ENCODE assay signal across 1 cellular context in the genomic region with DNA sequence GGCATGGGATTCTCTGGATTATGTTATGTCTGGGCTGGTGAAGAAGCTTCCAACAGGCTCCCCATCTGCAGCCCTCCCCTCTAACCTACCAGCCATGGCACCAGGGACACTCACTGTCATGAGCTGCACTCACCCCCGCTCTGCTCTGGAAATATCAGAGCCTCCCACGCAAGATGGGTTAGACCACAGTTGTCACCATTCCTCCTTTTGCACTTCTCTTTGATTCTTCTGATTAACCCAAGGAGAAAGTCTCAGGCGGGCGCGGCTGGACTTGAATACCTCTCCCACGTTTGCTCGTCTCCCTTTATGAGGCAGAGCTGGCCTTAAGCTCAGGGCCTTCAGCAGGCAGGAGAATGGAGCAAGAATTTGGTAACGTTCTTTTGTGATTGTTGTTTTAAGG.
TF ChIP-seq lines count a peak whose summit lies in the region.

No MANE protein-coding gene starts in this region.

TF ChIP-seq in SK-N-SH treated with all-trans-retinoic acid at 6 μM for 48 hours, 23 proteins besides CTCF, POLR2A, EP300 and RAD21 (continued from another document):
- TF ChIP-seq CSRNP3 (CRISPR knock-in tag; IDR thresholded peaks at IDR 0.05) (no peak), ZC3H10 (CRISPR knock-in tag; IDR thresholded peaks at IDR 0.05) (no peak), TSHZ2 (CRISPR knock-in tag; IDR thresholded peaks at IDR 0.05) (no peak), ZFP30 (CRISPR knock-in tag; IDR thresholded peaks at IDR 0.05) (no peak)
